In genomic region chr1:36501911-36502310, GRCh38 we compare ENCODE assay signal across 17 cellular contexts. TPM values are rescaled to one million over a fixed set of nuclear protein-coding genes. Genes with fewer than 3 reads are reported as not detected.
A peak's percentile ranks its signal among the peaks of the same experiment; 100 is the strongest.
DNase-seq lines count a peak whose midpoint lies in the region; ATAC-seq, FAIRE-seq and TF ChIP-seq lines count a peak whose summit lies in the region.
"Not testable (repeated sequence)": the region's sequence is repeated elsewhere in the genome, so short reads cannot be mapped to it uniquely, and the experiment has no call there.
"Had no signal": no experiment of that assay in that cellular context is flagged by ENCODE, and none has a peak within 500 bp of the region (broad histone marks: within the 10 kb centered on the region; RNA-seq: fewer than 3 reads in every experiment).

No MANE protein-coding gene starts in this region.

- not testable (repeated sequence) for TF ChIP-seq EP300 in K562 (IDR thresholded peaks at IDR 0.05; ENCODE audit: low read length); HepG2 (IDR thresholded peaks at IDR 0.05; ENCODE audit: low read depth in 2 of 2, low read length in 2 of 2); HepG2 (CRISPR knock-in tag; IDR thresholded peaks at IDR 0.05; ENCODE audit: borderline replicate concordance); sigmoid colon (IDR thresholded peaks at IDR 0.05)

- not testable (repeated sequence) for DNase-seq in K562 (ENCODE audit: extremely low read depth in 1 of 4, low spot score in 3 of 4)
- DNase-seq in coronary artery (ENCODE audit: low spot score), result peak; percentile 1
- peak; percentile 2 for DNase-seq in endodermal cell
- DNase-seq in HepG2 (ENCODE audit: low spot score), result peak; percentile 32
- peak; percentile 2 for DNase-seq in posterior vena cava (ENCODE audit: low spot score)
- DNase-seq in sigmoid colon, result peak; percentile 14
- DNase-seq in testis, result peak; percentile 50

- 11% methylated on average over 4 of the region's 4 CpGs for WGBS in K562 (ENCODE audit: insufficient coverage, low coverage, missing lambda C conversion rate)
- 87 to 100% methylated on average over 1 to 4 of the region's 4 CpGs for WGBS in endodermal cell (ENCODE audit: insufficient coverage in 1 of 2, insufficient read length in 1 of 2), 2 experiments
- WGBS in HepG2 (ENCODE audit: low lambda C conversion rate), result 24% methylated on average over 4 of the region's 4 CpGs
- 84 to 88% methylated on average over 4 of the region's 4 CpGs for WGBS in sigmoid colon, 2 donors
- 53 to 67% methylated on average over 4 of the region's 4 CpGs for WGBS in testis, 2 donors

- not testable (repeated sequence) for H3K27ac Mint-ChIP-seq in endodermal cell

- not testable (repeated sequence) for H4K20me1 ChIP-seq in K562 (replicated peaks; ENCODE audit: control insufficient read depth, insufficient read depth, low read length); HepG2 (ENCODE audit: insufficient read depth, low read length)

- TF ChIP-seq POLR2A in K562 (conservative IDR thresholded peaks at IDR 0.05); HepG2 (IDR thresholded peaks at IDR 0.05; ENCODE audit: insufficient read depth in 1 of 2, low read depth in 2 of 2, low read length in 2 of 2); sigmoid colon (IDR thresholded peaks at IDR 0.05); testis (IDR thresholded peaks at IDR 0.05): not testable (repeated sequence)

- H3K36me3 ChIP-seq in K562 (ENCODE audit: control insufficient read depth, insufficient read depth, low read length); endodermal cell (ENCODE audit: control insufficient read depth, insufficient read depth, low read length); HepG2 (replicated peaks in 1 of 2; ENCODE audit: control insufficient read depth in 1 of 2, insufficient read depth in 2 of 2, low read length in 2 of 2); sigmoid colon; testis (ENCODE audit: low read depth, missing control alignments): not testable (repeated sequence)

- H3K4me1 ChIP-seq in K562 (replicated peaks in 1 of 2; ENCODE audit: control insufficient read depth in 2 of 2, insufficient read depth in 2 of 2, low read length in 2 of 2); endodermal cell (ENCODE audit: control insufficient read depth, insufficient read depth, low read length); sigmoid colon; testis: not testable (repeated sequence)
- peaks cover 39% of the 10 kb centered on the region for H3K4me1 ChIP-seq in HepG2 (ENCODE audit: insufficient read depth, low read length)

- in situ Hi-C loops in K562 (cut with MboI); HepG2 (cut with HindIII; ENCODE audit: extremely low pct_ligation_motif_present, low pct_unique_long_range_greater_than_20kb): not testable (repeated sequence)

- not testable (repeated sequence) for FAIRE-seq in K562 (lab: Jason Lieb, UNC); HepG2 (lab: Jason Lieb, UNC)

- H3K27ac ChIP-seq in K562 (ENCODE audit: extremely low read depth, low read depth, low read length); coronary artery; endodermal cell (ENCODE audit: low read depth, low read length); HepG2 (ENCODE audit: extremely low read length, insufficient read depth, low read length); sigmoid colon; testis: not testable (repeated sequence)

- not testable (repeated sequence) for H2AFZ ChIP-seq in K562 (ENCODE audit: low read depth, low read length); HepG2 (ENCODE audit: low read length)

- H3K79me2 ChIP-seq in K562 (ENCODE audit: control insufficient read depth, insufficient read depth, low read length); HepG2 (ENCODE audit: insufficient read depth, low read length): not testable (repeated sequence)

- not testable (repeated sequence) for H3K4me3 Mint-ChIP-seq in endodermal cell

- TF ChIP-seq CTCF in K562 (IDR thresholded peaks at IDR 0.05 in 2 of 3, conservative IDR thresholded peaks at IDR 0.05 in 1 of 3; ENCODE audit: insufficient read depth in 2 of 3, low read depth in 1 of 3, low read length in 3 of 3); coronary artery (IDR thresholded peaks at IDR 0.05); endodermal cell (conservative IDR thresholded peaks at IDR 0.05); HepG2 (CRISPR knock-in tag; IDR thresholded peaks at IDR 0.05); sigmoid colon (IDR thresholded peaks at IDR 0.05); testis (IDR thresholded peaks at IDR 0.05): not testable (repeated sequence)

- not testable (repeated sequence) for H3K9me3 Mint-ChIP-seq in endodermal cell

- not testable (repeated sequence) for TF ChIP-seq RAD21 in K562 (CRISPR knock-in tag; conservative IDR thresholded peaks at IDR 0.05 in 1 of 2, IDR thresholded peaks at IDR 0.05 in 1 of 2); HepG2 (CRISPR knock-in tag; IDR thresholded peaks at IDR 0.05)

- H3K4me1 Mint-ChIP-seq in endodermal cell, result not testable (repeated sequence)

- CTCF ChIA-PET in K562 (lab: Yijun Ruan, JAX; ENCODE audit: low intra/inter-chr PET ratio); HepG2 (lab: Yijun Ruan, JAX; ENCODE audit: low intra/inter-chr PET ratio, low total read pairs): not testable (repeated sequence)

- H3K27me3 ChIP-seq in K562 (ENCODE audit: control insufficient read depth in 2 of 2, insufficient read depth in 2 of 2, low read length in 2 of 2); endodermal cell (ENCODE audit: control insufficient read depth, insufficient read depth, low read length, poor library complexity, severe bottlenecking); HepG2 (ENCODE audit: control insufficient read depth in 1 of 2, insufficient read depth in 2 of 2, low read length in 2 of 2); testis: not testable (repeated sequence)
- peaks cover 0 to 28% (median 14%) of the 10 kb centered on the region in 3 donors for H3K27me3 ChIP-seq in sigmoid colon

- not testable (repeated sequence) for BruUV-seq in K562 (replicated peaks; lab: Mats Ljungman, UMichigan); HepG2 (replicated peaks; lab: Mats Ljungman, UMichigan)

- ATAC-seq in K562, HepG2: not testable (repeated sequence)

- not testable (repeated sequence) for H3K4me2 ChIP-seq in K562 (ENCODE audit: insufficient read depth, low read length)
- H3K4me2 ChIP-seq in HepG2 (ENCODE audit: low read depth, low read length), result peak overlapping the region; percentile 18; the same call in 1 of the 2 replicates

- not testable (repeated sequence) for H3K9me3 ChIP-seq in K562 (replicated peaks; ENCODE audit: control insufficient read depth, insufficient read depth, low read depth, low read length); endodermal cell (ENCODE audit: control insufficient read depth, low read length); HepG2 (ENCODE audit: low read length); sigmoid colon; testis

- not testable (repeated sequence) for H3K36me3 Mint-ChIP-seq in endodermal cell (ENCODE audit: low read depth)

- H3K9me1 ChIP-seq in K562 (ENCODE audit: control insufficient read depth, insufficient read depth, low read length), result not testable (repeated sequence)

- not testable (repeated sequence) for H3K9ac ChIP-seq in K562 (ENCODE audit: insufficient read depth in 1 of 2, low read depth in 2 of 2, low read length in 2 of 2); endodermal cell (ENCODE audit: extremely low read depth, low read length, poor library complexity, severe bottlenecking); HepG2 (ENCODE audit: insufficient read depth, low read depth, low read length)

- intact Hi-C loops in K562 (cut with micrococcal nuclease); HepG2 (cut with micrococcal nuclease; ENCODE audit: unreplicated experiment); posterior vena cava (cut with DNase I); sigmoid colon (cut with DNase I); testis (cut with DNase I; ENCODE audit: low total_unique reads): not testable (repeated sequence)

- not testable (repeated sequence) for H3K4me3 ChIP-seq in K562; coronary artery; endodermal cell (ENCODE audit: low read length); HepG2 (replicated peaks in 1 of 3; ENCODE audit: insufficient read depth in 1 of 3, low read depth in 2 of 3, low read length in 3 of 3); sigmoid colon; testis

- POLR2A ChIA-PET in K562 (lab: Yijun Ruan, JAX), result interaction anchor here (0.6 to 1.6 kb wide), 3 partner anchors 14 to 1963 kb away, joined by 3 to 4 read pairs (median 3); no protein-coding TSS in a partner anchor
- POLR2A ChIA-PET in HepG2 (lab: Yijun Ruan, JAX), result interaction anchor here (1.1 to 1.4 kb wide), 2 partner anchors 15 kb away, joined by 3 to 5 read pairs; no protein-coding TSS in a partner anchor

- peaks cover 12% of the 10 kb centered on the region for H3K27me3 Mint-ChIP-seq in endodermal cell (ENCODE audit: insufficient read depth)

RNA-seq across cellular contexts. Expression of gene CSF3R, which starts 19.2 kb away (rescaled TPM):
- total RNA-seq in K562 (2011; cell fraction: chromatin; rRNA removed; ENCODE audit: low replicate concordance), result 2.6 and 2.7 TPM in 2 replicates
- total RNA-seq in K562 (2011; cell fraction: nucleolus; rRNA removed), result 1.5 and 2.0 TPM in 2 replicates
- total RNA-seq in K562 (2011; cell fraction: nucleoplasm; rRNA removed), result 0.95 and 1.7 TPM in 2 replicates
- total RNA-seq in K562 (2014; rRNA removed) (0.32 and 0.78 TPM in 2 replicates), K562 (2014; rRNA removed; fragmentation: Illumina TruSeq; extraction: Trizol) (0.03 and 0.22 TPM in 2 replicates), K562 (2015; rRNA removed; fragmentation: Illumina TruSeq; extraction: Trizol) (0.54 and 0.79 TPM in 2 replicates), K562 (2021) (0.25 and 0.71 TPM in 2 replicates), endodermal cell (1 to 10 TPM; 1.5 TPM), HepG2 (2016; rRNA removed; fragmentation: Illumina TruSeq; extraction: Trizol) (3.5 and 11.9 TPM in 2 replicates), posterior vena cava (10 to 100 TPM; 19.6 to 33.4 TPM), sigmoid colon (1 to 10 TPM; 7.5 to 9.1 (median 8.6) TPM), testis (1 to 10 TPM; 2.0 to 4.9 TPM)
- polyA plus RNA-seq in K562 (2011; rRNA removed) (0.21 and 0.57 TPM in 2 replicates), K562 (2014; fragmentation: Illumina TruSeq; extraction: Trizol) (0.40 and 0.48 TPM in 2 replicates), K562 (2014; fragmentation: Nextera tagmentation; extraction: Ambion mirVana) (under 1 TPM in 1 of 2 experiments, not detected in 1; 0.21 TPM), K562 (2014; rRNA removed) (0.50 and 0.86 TPM in 2 replicates), HepG2 (2011; rRNA removed) (28.8 and 45.4 TPM in 2 replicates), sigmoid colon (1 to 10 TPM; 3.9 to 4.2 (median 3.9) TPM), testis (ENCODE audit: insufficient read depth, low read depth, low replicate concordance) (3.8 TPM)
- 0.18 and 0.35 TPM in 2 replicates for polyA plus RNA-seq in K562 (2011; cell fraction: cytosol; rRNA removed)
- polyA plus RNA-seq in K562 (2011; cell fraction: nucleus; rRNA removed), result 1.3 and 1.6 TPM in 2 replicates
- 0.92 and 13.0 TPM in 2 replicates for polyA plus RNA-seq in K562 (2012)
- 0.25 and 0.36 TPM in 2 replicates for polyA minus RNA-seq in K562 (2011; rRNA and poly(A)+ RNA removed)
- polyA minus RNA-seq in K562 (2011; cell fraction: cytosol; rRNA and poly(A)+ RNA removed), result not detected in 2 replicates
- polyA minus RNA-seq in K562 (2011; cell fraction: nucleus; rRNA and poly(A)+ RNA removed), result 0.78 and 1.3 TPM in 2 replicates
- polyA plus RNA-seq in endodermal cell (2013, experiment 1 of 2), result 0.50 TPM
- 0.17 TPM for polyA plus RNA-seq in endodermal cell (2013, experiment 2 of 2)
- total RNA-seq in HepG2 (2016; cell fraction: cytosol; rRNA removed; fragmentation: Illumina TruSeq; extraction: Trizol; ENCODE audit: low read depth), result 2.8 and 3.1 TPM in 2 replicates
- 3.2 and 11.8 TPM in 2 replicates for total RNA-seq in HepG2 (2016; cell fraction: insoluble cytoplasmic fraction; rRNA removed; fragmentation: Illumina TruSeq; extraction: Trizol)
- 5.6 and 6.3 TPM in 2 replicates for total RNA-seq in HepG2 (2016; cell fraction: membrane; rRNA removed; fragmentation: Illumina TruSeq; extraction: Trizol)
- total RNA-seq in HepG2 (2016; cell fraction: nucleus; rRNA removed; fragmentation: Illumina TruSeq; extraction: Trizol), result 17.4 and 18.5 TPM in 2 replicates
- polyA plus RNA-seq in HepG2 (2011; cell fraction: cytosol; rRNA removed), result 14.7 and 16.4 TPM in 2 replicates
- 91.0 and 108 TPM in 2 replicates for polyA plus RNA-seq in HepG2 (2011; cell fraction: nucleus; rRNA removed)
- 30.0 and 40.7 TPM in 2 replicates for polyA plus RNA-seq in HepG2 (2012)
- 2.0 and 2.5 TPM in 2 replicates for polyA plus RNA-seq in HepG2 (2016; cell fraction: cytosol; fragmentation: Illumina TruSeq; extraction: Trizol; ENCODE audit: low read depth)
- polyA plus RNA-seq in HepG2 (2016; cell fraction: insoluble cytoplasmic fraction; fragmentation: Illumina TruSeq; extraction: Trizol; ENCODE audit: low read depth), result 5.0 and 5.6 TPM in 2 replicates
- polyA plus RNA-seq in HepG2 (2016; cell fraction: membrane; fragmentation: Illumina TruSeq; extraction: Trizol; ENCODE audit: low read depth), result 5.1 and 5.2 TPM in 2 replicates
- 40.8 and 46.3 TPM in 2 replicates for polyA plus RNA-seq in HepG2 (2016; cell fraction: nucleus; fragmentation: Illumina TruSeq; extraction: Trizol; ENCODE audit: insufficient read depth, low read depth)
- polyA minus RNA-seq in HepG2 (2011; rRNA and poly(A)+ RNA removed; ENCODE audit: low replicate concordance), result 1.5 and 20.2 TPM in 2 replicates
- 6.9 and 10.3 TPM in 2 replicates for polyA minus RNA-seq in HepG2 (2011; cell fraction: cytosol; rRNA and poly(A)+ RNA removed)
- polyA minus RNA-seq in HepG2 (2011; cell fraction: nucleus; rRNA and poly(A)+ RNA removed), result 28.3 and 40.9 TPM in 2 replicates
- total RNA-seq: A172, A673, Calu3, Daoy had no signal
- polyA plus RNA-seq: A549; AG04450; BJ; CD4-positive, alpha-beta memory T cell; CD8-positive, alpha-beta memory T cell had no signal

RNA-seq across cellular contexts. Expression of gene MRPS15, which starts 37.7 kb away (rescaled TPM):
- total RNA-seq in K562 (2011; cell fraction: chromatin; rRNA removed; ENCODE audit: low replicate concordance), result 49.1 and 50.5 TPM in 2 replicates
- total RNA-seq in K562 (2011; cell fraction: nucleolus; rRNA removed), result 46.1 and 55.5 TPM in 2 replicates
- 59.8 and 81.0 TPM in 2 replicates for total RNA-seq in K562 (2011; cell fraction: nucleoplasm; rRNA removed)
- total RNA-seq in K562 (2014; rRNA removed), result 209 and 251 TPM in 2 replicates
- total RNA-seq in K562 (2014; rRNA removed; fragmentation: Illumina TruSeq; extraction: Trizol), result 156 and 166 TPM in 2 replicates
- total RNA-seq in K562 (2015; rRNA removed; fragmentation: Illumina TruSeq; extraction: Trizol), result 148 and 156 TPM in 2 replicates
- 144 and 164 TPM in 2 replicates for total RNA-seq in K562 (2021)
- polyA plus RNA-seq in K562 (2011; rRNA removed), result 119 and 149 TPM in 2 replicates
- polyA plus RNA-seq in K562 (2011; cell fraction: cytosol; rRNA removed), result 89.3 and 95.0 TPM in 2 replicates
- 47.9 and 56.5 TPM in 2 replicates for polyA plus RNA-seq in K562 (2011; cell fraction: nucleus; rRNA removed)
- 112 and 119 TPM in 2 replicates for polyA plus RNA-seq in K562 (2012)
- 223 and 237 TPM in 2 replicates for polyA plus RNA-seq in K562 (2014; fragmentation: Illumina TruSeq; extraction: Trizol)
- polyA plus RNA-seq in K562 (2014; fragmentation: Nextera tagmentation; extraction: Ambion mirVana), result 100 to 1,000 TPM in 1 of 2 experiments, 10 to 100 TPM in 1; 62.9 to 107 TPM
- 250 and 286 TPM in 2 replicates for polyA plus RNA-seq in K562 (2014; rRNA removed)
- 79.2 and 97.3 TPM in 2 replicates for polyA minus RNA-seq in K562 (2011; rRNA and poly(A)+ RNA removed)
- 31.1 and 33.4 TPM in 2 replicates for polyA minus RNA-seq in K562 (2011; cell fraction: cytosol; rRNA and poly(A)+ RNA removed)
- 15.9 and 31.7 TPM in 2 replicates for polyA minus RNA-seq in K562 (2011; cell fraction: nucleus; rRNA and poly(A)+ RNA removed)
- 100 to 1,000 TPM; 107 to 111 TPM for total RNA-seq in endodermal cell
- polyA plus RNA-seq in endodermal cell (2013, experiment 1 of 2), result 103 TPM
- polyA plus RNA-seq in endodermal cell (2013, experiment 2 of 2), result 109 TPM
- 113 and 137 TPM in 2 replicates for total RNA-seq in HepG2 (2016; rRNA removed; fragmentation: Illumina TruSeq; extraction: Trizol)
- 206 and 254 TPM in 2 replicates for total RNA-seq in HepG2 (2016; cell fraction: cytosol; rRNA removed; fragmentation: Illumina TruSeq; extraction: Trizol; ENCODE audit: low read depth)
- 122 and 135 TPM in 2 replicates for total RNA-seq in HepG2 (2016; cell fraction: insoluble cytoplasmic fraction; rRNA removed; fragmentation: Illumina TruSeq; extraction: Trizol)
- 170 and 207 TPM in 2 replicates for total RNA-seq in HepG2 (2016; cell fraction: membrane; rRNA removed; fragmentation: Illumina TruSeq; extraction: Trizol)
- total RNA-seq in HepG2 (2016; cell fraction: nucleus; rRNA removed; fragmentation: Illumina TruSeq; extraction: Trizol), result 55.2 and 55.8 TPM in 2 replicates
- 53.3 and 59.0 TPM in 2 replicates for polyA plus RNA-seq in HepG2 (2011; rRNA removed)
- 63.3 and 64.9 TPM in 2 replicates for polyA plus RNA-seq in HepG2 (2011; cell fraction: cytosol; rRNA removed)
- 32.6 and 45.2 TPM in 2 replicates for polyA plus RNA-seq in HepG2 (2011; cell fraction: nucleus; rRNA removed)
- polyA plus RNA-seq in HepG2 (2012), result 46.7 and 60.7 TPM in 2 replicates
- 258 and 349 TPM in 2 replicates for polyA plus RNA-seq in HepG2 (2016; cell fraction: cytosol; fragmentation: Illumina TruSeq; extraction: Trizol; ENCODE audit: low read depth)
- 167 TPM in 2 replicates for polyA plus RNA-seq in HepG2 (2016; cell fraction: insoluble cytoplasmic fraction; fragmentation: Illumina TruSeq; extraction: Trizol; ENCODE audit: low read depth)
- polyA plus RNA-seq in HepG2 (2016; cell fraction: membrane; fragmentation: Illumina TruSeq; extraction: Trizol; ENCODE audit: low read depth), result 198 and 246 TPM in 2 replicates
- polyA plus RNA-seq in HepG2 (2016; cell fraction: nucleus; fragmentation: Illumina TruSeq; extraction: Trizol; ENCODE audit: insufficient read depth, low read depth), result 109 and 110 TPM in 2 replicates
- 12.8 and 22.8 TPM in 2 replicates for polyA minus RNA-seq in HepG2 (2011; rRNA and poly(A)+ RNA removed; ENCODE audit: low replicate concordance)
- 16.6 and 17.9 TPM in 2 replicates for polyA minus RNA-seq in HepG2 (2011; cell fraction: cytosol; rRNA and poly(A)+ RNA removed)
- polyA minus RNA-seq in HepG2 (2011; cell fraction: nucleus; rRNA and poly(A)+ RNA removed), result 21.8 and 27.1 TPM in 2 replicates
- total RNA-seq in posterior vena cava, result 10 to 100 TPM; 46.4 to 48.3 TPM
- total RNA-seq in sigmoid colon, result 100 to 1,000 TPM in 1 of 4 donors, 10 to 100 TPM in 3; 70.3 to 115 (median 79.0) TPM
- 100 to 1,000 TPM in 2 of 3 donors, 10 to 100 TPM in 1; 81.1 to 103 (median 103) TPM for polyA plus RNA-seq in sigmoid colon
- total RNA-seq in testis, result 100 to 1,000 TPM; 101 to 126 TPM
- 349 TPM for polyA plus RNA-seq in testis (ENCODE audit: insufficient read depth, low read depth, low replicate concordance)

RNA-seq across cellular contexts. Expression of gene OSCP1, which starts 51.7 kb away (rescaled TPM):
- 0.74 TPM in 1 of 2 replicates, not detected in the other for total RNA-seq in K562 (2011; cell fraction: chromatin; rRNA removed; ENCODE audit: low replicate concordance)
- total RNA-seq in K562 (2011; cell fraction: nucleolus; rRNA removed), result not detected in 2 replicates
- total RNA-seq in K562 (2011; cell fraction: nucleoplasm; rRNA removed), result not detected in 2 replicates
- total RNA-seq in K562 (2014; rRNA removed) (0.36 TPM in 1 of 2 replicates, not detected in the other), K562 (2014; rRNA removed; fragmentation: Illumina TruSeq; extraction: Trizol) (not detected in 2 replicates), K562 (2015; rRNA removed; fragmentation: Illumina TruSeq; extraction: Trizol) (0.40 TPM in 1 of 2 replicates, not detected in the other), K562 (2021) (not detected in 2 replicates), endodermal cell (10 to 100 TPM in 1 of 2 donors, 1 to 10 TPM in 1; 9.6 to 10.5 TPM), HepG2 (2016; rRNA removed; fragmentation: Illumina TruSeq; extraction: Trizol) (0.60 and 0.86 TPM in 2 replicates), posterior vena cava (1 to 10 TPM; 5.7 to 7.1 TPM), sigmoid colon (10 to 100 TPM; 10.2 to 15.3 (median 10.7) TPM), testis (10 to 100 TPM; 50.7 to 72.1 TPM)
- polyA plus RNA-seq in K562 (2011; rRNA removed) (0.12 and 0.15 TPM in 2 replicates), K562 (2014; fragmentation: Illumina TruSeq; extraction: Trizol) (0.22 and 0.30 TPM in 2 replicates), K562 (2014; fragmentation: Nextera tagmentation; extraction: Ambion mirVana) (not detected), K562 (2014; rRNA removed) (not detected in 2 replicates), HepG2 (2011; rRNA removed) (0.84 and 0.85 TPM in 2 replicates), sigmoid colon (1 to 10 TPM in 2 of 3 donors, not detected in 1; 1.8 to 3.7 TPM), testis (ENCODE audit: insufficient read depth, low read depth, low replicate concordance) (199 TPM)
- 0.35 TPM in 1 of 2 replicates, not detected in the other for polyA plus RNA-seq in K562 (2011; cell fraction: cytosol; rRNA removed)
- 0.46 TPM in 1 of 2 replicates, not detected in the other for polyA plus RNA-seq in K562 (2011; cell fraction: nucleus; rRNA removed)
- 0.42 and 0.50 TPM in 2 replicates for polyA plus RNA-seq in K562 (2012)
- not detected in 2 replicates for polyA minus RNA-seq in K562 (2011; rRNA and poly(A)+ RNA removed)
- polyA minus RNA-seq in K562 (2011; cell fraction: cytosol; rRNA and poly(A)+ RNA removed), result not detected in 2 replicates
- polyA minus RNA-seq in K562 (2011; cell fraction: nucleus; rRNA and poly(A)+ RNA removed), result 0.33 TPM in 1 of 2 replicates, not detected in the other
- 11.8 TPM for polyA plus RNA-seq in endodermal cell (2013, experiment 1 of 2)
- polyA plus RNA-seq in endodermal cell (2013, experiment 2 of 2), result 11.6 TPM
- total RNA-seq in HepG2 (2016; cell fraction: cytosol; rRNA removed; fragmentation: Illumina TruSeq; extraction: Trizol; ENCODE audit: low read depth), result 0.71 and 1.1 TPM in 2 replicates
- total RNA-seq in HepG2 (2016; cell fraction: insoluble cytoplasmic fraction; rRNA removed; fragmentation: Illumina TruSeq; extraction: Trizol), result 1.0 and 1.6 TPM in 2 replicates
- total RNA-seq in HepG2 (2016; cell fraction: membrane; rRNA removed; fragmentation: Illumina TruSeq; extraction: Trizol), result 0.72 and 1.4 TPM in 2 replicates
- total RNA-seq in HepG2 (2016; cell fraction: nucleus; rRNA removed; fragmentation: Illumina TruSeq; extraction: Trizol), result 0.34 and 1.4 TPM in 2 replicates
- polyA plus RNA-seq in HepG2 (2011; cell fraction: cytosol; rRNA removed), result 0.46 and 0.48 TPM in 2 replicates
- polyA plus RNA-seq in HepG2 (2011; cell fraction: nucleus; rRNA removed), result 0.23 and 0.93 TPM in 2 replicates
- polyA plus RNA-seq in HepG2 (2012), result 1.3 TPM in 2 replicates
- polyA plus RNA-seq in HepG2 (2016; cell fraction: cytosol; fragmentation: Illumina TruSeq; extraction: Trizol; ENCODE audit: low read depth), result 0.35 and 0.55 TPM in 2 replicates
- 0.72 and 0.93 TPM in 2 replicates for polyA plus RNA-seq in HepG2 (2016; cell fraction: insoluble cytoplasmic fraction; fragmentation: Illumina TruSeq; extraction: Trizol; ENCODE audit: low read depth)
- polyA plus RNA-seq in HepG2 (2016; cell fraction: membrane; fragmentation: Illumina TruSeq; extraction: Trizol; ENCODE audit: low read depth), result 0.69 and 1.2 TPM in 2 replicates
- polyA plus RNA-seq in HepG2 (2016; cell fraction: nucleus; fragmentation: Illumina TruSeq; extraction: Trizol; ENCODE audit: insufficient read depth, low read depth), result 1.1 and 1.4 TPM in 2 replicates
- 0.56 and 3.7 TPM in 2 replicates for polyA minus RNA-seq in HepG2 (2011; rRNA and poly(A)+ RNA removed; ENCODE audit: low replicate concordance)
- polyA minus RNA-seq in HepG2 (2011; cell fraction: cytosol; rRNA and poly(A)+ RNA removed), result 0.62 TPM in 1 of 2 replicates, not detected in the other
- 1.4 and 2.0 TPM in 2 replicates for polyA minus RNA-seq in HepG2 (2011; cell fraction: nucleus; rRNA and poly(A)+ RNA removed)
- total RNA-seq: CD4-positive, CD25-positive, alpha-beta regulatory T cell had no signal
- polyA plus RNA-seq: CD8-positive, alpha-beta memory T cell had no signal
